ENCODE assay signal across 8 cellular contexts in the genomic region with DNA sequence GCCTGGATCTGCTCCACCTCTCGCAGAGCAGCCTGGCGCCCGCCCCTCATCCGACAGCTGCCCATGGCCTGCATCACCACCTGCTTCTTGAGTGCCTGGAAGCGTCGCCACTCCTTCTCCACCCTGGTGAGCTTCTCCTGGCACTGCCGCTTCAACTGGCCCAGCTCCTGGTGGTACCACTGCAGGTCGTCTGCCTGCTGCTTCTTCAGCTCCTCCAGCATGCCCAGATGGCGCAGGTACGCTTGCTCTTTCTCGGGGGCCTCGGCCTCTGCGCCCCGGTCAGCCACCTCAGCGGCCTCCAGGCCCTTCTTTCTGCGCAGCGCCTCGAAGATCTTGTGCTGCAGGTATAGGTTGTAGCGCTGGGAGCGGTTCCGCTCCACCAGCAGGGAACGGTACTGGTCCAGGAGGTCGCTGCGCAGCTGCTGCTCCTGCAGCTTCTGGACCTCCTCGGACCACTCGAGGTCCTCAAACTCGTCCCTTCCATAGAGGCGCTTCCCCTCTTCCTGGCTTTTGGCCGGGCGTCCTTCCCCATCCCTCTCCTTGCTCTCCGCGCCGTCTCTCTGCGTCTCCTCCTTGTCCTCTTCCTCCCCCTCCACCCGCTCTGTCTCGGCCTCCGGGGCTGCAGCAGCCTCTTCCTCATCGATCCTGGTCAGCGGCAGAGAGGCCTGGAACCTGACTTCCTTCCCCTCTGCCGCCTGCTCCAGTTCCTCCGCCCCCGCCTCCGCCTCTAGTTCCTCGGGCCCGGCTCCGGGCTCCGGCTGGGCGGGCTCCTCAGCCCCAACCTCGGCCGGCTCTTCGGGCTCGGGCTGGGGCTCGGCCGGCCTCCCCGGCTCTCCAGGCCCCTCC. TPM values are rescaled to one million over a fixed set of nuclear protein-coding genes. Genes with fewer than 3 reads are reported as not detected.
A peak's percentile ranks its signal among the peaks of the same experiment; 100 is the strongest.
DNase-seq lines count a peak whose midpoint lies in the region; ATAC-seq and TF ChIP-seq lines count a peak whose summit lies in the region.

No MANE protein-coding gene starts in this region.

- H3K4me1 ChIP-seq in HUES48 (ENCODE audit: control insufficient read depth, insufficient read depth, low read length) = peaks cover 12% of the 10 kb centered on the region; the same call in 1 of the 2 replicates

- no peak overlapping the region for H3K9ac ChIP-seq in HUES48 (ENCODE audit: low read depth, low read length)

- H3K27me3 ChIP-seq in CD4-positive, alpha-beta T cell (ENCODE audit: control insufficient read depth, insufficient read depth, low read length) = no peaks in the 10 kb centered on the region
- H3K27me3 ChIP-seq in HUES48 (ENCODE audit: control insufficient read depth, insufficient read depth, low read length) = peaks cover 22% of the 10 kb centered on the region

- WGBS in lower leg skin, 2 donors = 22 to 32% methylated on average over 53 of the region's 55 CpGs

- no peak for TF ChIP-seq POLR2A in lower leg skin (IDR thresholded peaks at IDR 0.05)

- peak overlapping the region; percentile 71 for H3K4me3 ChIP-seq in HUES48 (ENCODE audit: low read depth, low read length)
- peak overlapping the region; percentile 59 for H3K4me3 ChIP-seq in lower leg skin (ENCODE audit: low read depth, poor library complexity, severe bottlenecking)

- no peaks in the 10 kb centered on the region for H3K36me3 ChIP-seq in HUES48 (ENCODE audit: control insufficient read depth, insufficient read depth, low read length)

- no peaks in the 10 kb centered on the region for H3K27me3 Mint-ChIP-seq in CD4-positive, alpha-beta T cell
- H3K27me3 Mint-ChIP-seq in dendritic cell treated with granulocyte-macrophage colony-stimulating factor and Interleukin-4, amounts not matched to agents 40 ng/mL and 50 ng/mL, for 4 days = no peaks in the 10 kb centered on the region

- no peak for ATAC-seq in CD4-positive, alpha-beta T cell (ENCODE audit: poor library complexity)
- ATAC-seq in GM19324 (IDR thresholded peaks at IDR 0.05; ENCODE audit: low FRiP score, unreplicated experiment) (peak; percentile 4), SK-N-SH treated with all-trans-retinoic acid at 6 μM for 48 hours (peak; percentile 66)

- CTCF ChIA-PET in CD4-positive, alpha-beta T cell (lab: Charles Lee) = interaction anchor here (0.6 to 3.7 kb wide), 18 partner anchors 7 to 401 kb away, joined by 3 to 55 read pairs (median 4); a partner anchor contains a TSS

- no peak overlapping the region for H3K27ac ChIP-seq in CD4-positive, alpha-beta T cell (ENCODE audit: low read depth, low read length)
- H3K27ac ChIP-seq in HUES48 (ENCODE audit: low read depth, low read length) = no peak overlapping the region
- peak overlapping the region; percentile 42 for H3K27ac ChIP-seq in substantia nigra (ENCODE audit: low read depth, low read length, poor library complexity, severe bottlenecking)

- H3K27ac Mint-ChIP-seq in CD4-positive, alpha-beta T cell = peak overlapping the region; percentile 82
- peak overlapping the region; percentile 80 for H3K27ac Mint-ChIP-seq in dendritic cell treated with granulocyte-macrophage colony-stimulating factor and Interleukin-4, amounts not matched to agents 40 ng/mL and 50 ng/mL, for 4 days

- peak overlapping the region; percentile 86 for H3K4me3 Mint-ChIP-seq in CD4-positive, alpha-beta T cell
- peak overlapping the region; percentile 82 for H3K4me3 Mint-ChIP-seq in dendritic cell treated with granulocyte-macrophage colony-stimulating factor and Interleukin-4, amounts not matched to agents 40 ng/mL and 50 ng/mL, for 4 days

- intact Hi-C loops in CD4-positive, alpha-beta T cell (cut with DNase I, micrococcal nuclease) = loop anchor here in 1 of 2 experiments (1.0 to 2.0 kb wide), 2 partner anchors 53 to 259 kb away; a partner anchor contains a TSS
- intact Hi-C loops in dendritic cell treated with granulocyte-macrophage colony-stimulating factor and Interleukin-4, amounts not matched to agents 40 ng/mL and 50 ng/mL, for 4 days (cut with micrococcal nuclease) = loop anchor here (2.0 kb wide), 2 partner anchors 55 to 61 kb away; no protein-coding TSS in a partner anchor
- intact Hi-C loops in lower leg skin (cut with DNase I; ENCODE audit: low total_unique reads) = no loop called here

- no peak for TF ChIP-seq CTCF in CD4-positive, alpha-beta T cell (IDR thresholded peaks at IDR 0.05)
- no peak for TF ChIP-seq CTCF in lower leg skin (IDR thresholded peaks at IDR 0.05)

- peaks cover 26% of the 10 kb centered on the region for H3K36me3 Mint-ChIP-seq in CD4-positive, alpha-beta T cell (ENCODE audit: low read depth)
- peaks cover 30% of the 10 kb centered on the region for H3K36me3 Mint-ChIP-seq in dendritic cell treated with granulocyte-macrophage colony-stimulating factor and Interleukin-4, amounts not matched to agents 40 ng/mL and 50 ng/mL, for 4 days (ENCODE audit: low read depth)

- peak in 2 of 10 experiments; percentile 13 for DNase-seq in CD4-positive, alpha-beta T cell
- DNase-seq in lower leg skin (ENCODE audit: low spot score in 2 of 2) (peak; percentile 51 to 90), substantia nigra (lab: John Stamatoyannopoulos, UW) (peak in 15 of 49 donors; percentile 39 to 68 (median 46)), NAMALWA (ENCODE audit: low spot score) (no peak)

- no peaks in the 10 kb centered on the region for H3K9me3 ChIP-seq in CD4-positive, alpha-beta T cell (ENCODE audit: control insufficient read depth, low read length)
- H3K9me3 ChIP-seq in HUES48 (ENCODE audit: control insufficient read depth, insufficient read depth, low read length) = no peaks in the 10 kb centered on the region

- H3K4me1 Mint-ChIP-seq in CD4-positive, alpha-beta T cell (ENCODE audit: low read depth) = peaks cover 57% of the 10 kb centered on the region
- peaks cover 49% of the 10 kb centered on the region for H3K4me1 Mint-ChIP-seq in dendritic cell treated with granulocyte-macrophage colony-stimulating factor and Interleukin-4, amounts not matched to agents 40 ng/mL and 50 ng/mL, for 4 days (ENCODE audit: low read depth)

- H3K9me3 Mint-ChIP-seq in CD4-positive, alpha-beta T cell = no peaks in the 10 kb centered on the region
- H3K9me3 Mint-ChIP-seq in dendritic cell treated with granulocyte-macrophage colony-stimulating factor and Interleukin-4, amounts not matched to agents 40 ng/mL and 50 ng/mL, for 4 days = no peaks in the 10 kb centered on the region

- POLR2A ChIA-PET in CD4-positive, alpha-beta T cell (lab: Charles Lee) = interaction anchor here (1.0 to 8.7 kb wide), 17 partner anchors 11 to 467 kb away, joined by 3 to 156 read pairs (median 7); a partner anchor contains a TSS

TF ChIP-seq in SK-N-SH treated with all-trans-retinoic acid at 6 μM for 48 hours, 23 proteins besides CTCF, POLR2A, EP300 and RAD21:
- 0 out of 2 replicates have a peak, but pooled peaks have one; percentile 13 for TF ChIP-seq ZFP3 (CRISPR knock-in tag; IDR thresholded peaks at IDR 0.05)
- TF ChIP-seq, protein P1, sequence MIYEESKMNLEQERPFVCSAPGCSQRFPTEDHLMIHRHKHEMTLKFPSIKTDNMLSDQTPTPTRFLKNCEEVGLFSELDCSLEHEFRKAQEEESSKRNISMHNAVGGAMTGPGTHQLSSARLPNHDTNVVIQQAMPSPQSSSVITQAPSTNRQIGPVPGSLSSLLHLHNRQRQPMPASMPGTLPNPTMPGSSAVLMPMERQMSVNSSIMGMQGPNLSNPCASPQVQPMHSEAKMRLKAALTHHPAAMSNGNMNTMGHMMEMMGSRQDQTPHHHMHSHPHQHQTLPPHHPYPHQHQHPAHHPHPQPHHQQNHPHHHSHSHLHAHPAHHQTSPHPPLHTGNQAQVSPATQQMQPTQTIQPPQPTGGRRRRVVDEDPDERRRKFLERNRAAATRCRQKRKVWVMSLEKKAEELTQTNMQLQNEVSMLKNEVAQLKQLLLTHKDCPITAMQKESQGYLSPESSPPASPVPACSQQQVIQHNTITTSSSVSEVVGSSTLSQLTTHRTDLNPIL (CRISPR knock-in tag; IDR thresholded peaks at IDR 0.05; ENCODE audit: low read depth) = no peak
- no peak for TF ChIP-seq GLIS3 (CRISPR knock-in tag; IDR thresholded peaks at IDR 0.05)

RNA-seq across cellular contexts. Expression of a gene that starts 1.1 kb away (rescaled TPM):
- 10 to 100 TPM; 41.5 to 44.6 TPM for total RNA-seq in CD4-positive, alpha-beta T cell
- total RNA-seq in lower leg skin = 10 to 100 TPM; 26.2 to 30.0 (median 27.2) TPM

RNA-seq across cellular contexts. Expression of a gene that starts 25.8 kb away (rescaled TPM):
- 10 to 100 TPM; 55.6 to 58.6 TPM for total RNA-seq in CD4-positive, alpha-beta T cell
- total RNA-seq in lower leg skin = 10 to 100 TPM; 20.8 to 24.0 (median 21.6) TPM
